ENCODE assay signal across 8 cellular contexts in genomic region chr18:25351773-25352628, GRCh38. TPM values are rescaled to one million over a fixed set of nuclear protein-coding genes. Genes with fewer than 3 reads are reported as not detected.
A peak's percentile ranks its signal among the peaks of the same experiment; 100 is the strongest.
DNase-seq lines count a peak whose midpoint lies in the region; ATAC-seq and TF ChIP-seq lines count a peak whose summit lies in the region.

Gene ZNF521 (minus strand): TSS chr18:25352166. CDS start chr18:25350946, 1,220 bp downstream.

- H3K4me3 ChIP-seq in dorsolateral prefrontal cortex = peak within 1 kb of the TSS; percentile 54 to 89 (median 73)

- no peak within 1 kb of the TSS for H3K27ac Mint-ChIP-seq in activated CD4-positive, alpha-beta T cell treated with anti-CD3 and anti-CD28 coated beads, Interleukin-2, amount 10 ng/mL, durations not matched to agents 24 days and 14 days

- H3K4me3 Mint-ChIP-seq in activated CD4-positive, alpha-beta T cell treated with anti-CD3 and anti-CD28 coated beads, Interleukin-2, amount 10 ng/mL, durations not matched to agents 24 days and 14 days = peak within 1 kb of the TSS; percentile 77

- H3K36me3 Mint-ChIP-seq in activated CD4-positive, alpha-beta T cell treated with anti-CD3 and anti-CD28 coated beads, Interleukin-2, amount 10 ng/mL, durations not matched to agents 24 days and 14 days (ENCODE audit: low read depth) = peaks cover 3% of the 10 kb centered on the region

- peaks cover 9% of the 10 kb centered on the region for H3K4me1 Mint-ChIP-seq in activated CD4-positive, alpha-beta T cell treated with anti-CD3 and anti-CD28 coated beads, Interleukin-2, amount 10 ng/mL, durations not matched to agents 24 days and 14 days

- peak within 1 kb of the TSS; percentile 23 to 98 (median 91) for H3K27ac ChIP-seq in dorsolateral prefrontal cortex

- intact Hi-C loops in activated CD4-positive, alpha-beta T cell treated with anti-CD3 and anti-CD28 coated beads, Interleukin-2, amount 10 ng/mL, durations not matched to agents 24 days and 14 days (cut with micrococcal nuclease) = loop anchor here (10.0 kb wide), 1 partner anchor 1193 kb away; the partner anchor contains the start of gene KCTD1
- intact Hi-C loops in dorsolateral prefrontal cortex (cut with DNase I) = loop anchor here (2.0 to 5.0 kb wide), 4 partner anchors 120 to 473 kb away; no protein-coding TSS in a partner anchor

- peaks cover 65% of the 10 kb centered on the region for H3K27me3 Mint-ChIP-seq in activated CD4-positive, alpha-beta T cell treated with anti-CD3 and anti-CD28 coated beads, Interleukin-2, amount 10 ng/mL, durations not matched to agents 24 days and 14 days

- no peaks in the 10 kb centered on the region for H3K9me3 Mint-ChIP-seq in activated CD4-positive, alpha-beta T cell treated with anti-CD3 and anti-CD28 coated beads, Interleukin-2, amount 10 ng/mL, durations not matched to agents 24 days and 14 days

- H3K27me3 ChIP-seq in dorsolateral prefrontal cortex = peaks cover 0 to 6% (median 0%) of the 10 kb centered on the region in 45 donors

- ATAC-seq in GM18907 (IDR thresholded peaks at IDR 0.05; ENCODE audit: unreplicated experiment) (peak; percentile 78), HG03196 (IDR thresholded peaks at IDR 0.05; ENCODE audit: unreplicated experiment) (peak; percentile 66), left lobe of liver (peak; percentile 90)

- DNase-seq in AG08396 (ENCODE audit: low spot score) = peak; percentile 92
- DNase-seq in NCI-H446 treated with DMSO at 0.1 percent for 48 hours (lab: John Stamatoyannopoulos, UW) = peak; percentile 82
- DNase-seq in activated CD4-positive, alpha-beta T cell treated with anti-CD3 and anti-CD28 coated beads, Interleukin-2, amount 10 ng/mL, durations not matched to agents 24 days and 14 days = peak; percentile 79
- DNase-seq in dorsolateral prefrontal cortex = peak; percentile 72 to 90 (median 85)
- DNase-seq in left lobe of liver (ENCODE audit: low spot score) = peak; percentile 62
- peak in 3 of 4 experiments; percentile 16 to 32 (median 32) for DNase-seq in stimulated activated CD4-positive, alpha-beta T cell treated with anti-CD3 and anti-CD28 coated beads, Interleukin-1b, Interleukin-23, amount 100 ng/mL, for 24 hours (ENCODE audit: low read depth in 4 of 4, low spot score in 1 of 4)

- TF ChIP-seq CTCF in dorsolateral prefrontal cortex (IDR thresholded peaks at IDR 0.05 in 54 of 56, conservative IDR thresholded peaks at IDR 0.05 in 2 of 56; ENCODE audit: low read depth in 1 of 56, partially characterized antibody in 56 of 56) = peak in 24 of 56 donors; percentile 11 to 40 (median 22)

RNA-seq across cellular contexts. Expression of gene ZNF521, which starts in this region (rescaled TPM):
- total RNA-seq in activated CD4-positive, alpha-beta T cell treated with anti-CD3 and anti-CD28 coated beads, Interleukin-2, amount 10 ng/mL, durations not matched to agents 24 days and 14 days = not detected in 2 replicates
- 10 to 100 TPM; 12.9 to 41.3 (median 22.3) TPM for total RNA-seq in dorsolateral prefrontal cortex
- 1.6 TPM for total RNA-seq in left lobe of liver

Comparison
In these comparisons a context has a peak if more than half of its experiments do, and no peak if none do; other contexts are left out.
1. Peak in every context shown above with its lines: DNase-seq, ATAC-seq, H3K4me3 ChIP-seq and H3K27ac ChIP-seq.
2. Peak in DNase-seq in activated CD4-positive, alpha-beta T cell treated with anti-CD3 and anti-CD28 coated beads, Interleukin-2, amount 10 ng/mL, durations not matched to agents 24 days and 14 days; RNA of the gene not detected or under 1 TPM.
3. DNase-seq: peak in every context shown above with its lines; median percentile 92 in AG08396; 85 in dorsolateral prefrontal cortex; 82 in NCI-H446 treated with DMSO at 0.1 percent for 48 hours; 79 in activated CD4-positive, alpha-beta T cell treated with anti-CD3 and anti-CD28 coated beads, Interleukin-2, amount 10 ng/mL, durations not matched to agents 24 days and 14 days; 62 in left lobe of liver; 32 in stimulated activated CD4-positive, alpha-beta T cell treated with anti-CD3 and anti-CD28 coated beads, Interleukin-1b, Interleukin-23, amount 100 ng/mL, for 24 hours.